In the genomic region with DNA sequence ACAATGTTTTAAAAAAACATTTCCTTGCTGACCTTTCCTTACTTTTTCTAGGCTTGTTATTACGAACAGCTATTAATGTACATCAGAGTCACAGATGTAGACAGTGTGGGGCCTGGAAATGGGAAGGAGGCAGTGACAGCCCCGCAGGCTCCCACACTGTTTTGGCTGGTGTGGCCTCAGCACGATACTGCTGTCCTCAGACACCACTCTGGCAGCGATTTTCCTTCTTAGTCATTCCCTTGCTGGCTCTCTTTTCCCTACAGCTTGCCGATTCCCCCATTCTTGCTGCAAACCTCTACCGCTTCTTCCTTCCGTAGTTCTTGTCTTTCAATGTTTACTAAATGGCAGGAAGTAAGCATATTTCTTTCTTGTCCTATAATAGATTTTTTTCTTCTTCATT, we compare ENCODE assay signal across 1 cellular context.
TF ChIP-seq lines count a peak whose summit lies in the region.

No MANE protein-coding gene starts in this region.

TF ChIP-seq in HepG2, 621 proteins besides CTCF, POLR2A, EP300 and RAD21:
- TF ChIP-seq, protein P1, sequence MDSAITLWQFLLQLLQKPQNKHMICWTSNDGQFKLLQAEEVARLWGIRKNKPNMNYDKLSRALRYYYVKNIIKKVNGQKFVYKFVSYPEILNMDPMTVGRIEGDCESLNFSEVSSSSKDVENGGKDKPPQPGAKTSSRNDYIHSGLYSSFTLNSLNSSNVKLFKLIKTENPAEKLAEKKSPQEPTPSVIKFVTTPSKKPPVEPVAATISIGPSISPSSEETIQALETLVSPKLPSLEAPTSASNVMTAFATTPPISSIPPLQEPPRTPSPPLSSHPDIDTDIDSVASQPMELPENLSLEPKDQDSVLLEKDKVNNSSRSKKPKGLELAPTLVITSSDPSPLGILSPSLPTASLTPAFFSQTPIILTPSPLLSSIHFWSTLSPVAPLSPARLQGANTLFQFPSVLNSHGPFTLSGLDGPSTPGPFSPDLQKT (CRISPR knock-in tag; IDR thresholded peaks at IDR 0.05; ENCODE audit: borderline replicate concordance): no peak
- no peak for TF ChIP-seq KLF12 (CRISPR knock-in tag; IDR thresholded peaks at IDR 0.05; ENCODE audit: borderline replicate concordance)
- no peak for TF ChIP-seq DMAP1 (CRISPR knock-in tag; IDR thresholded peaks at IDR 0.05)
- TF ChIP-seq ZNF543 (CRISPR knock-in tag; IDR thresholded peaks at IDR 0.05): no peak
- TF ChIP-seq ATRX (CRISPR knock-in tag; IDR thresholded peaks at IDR 0.05; ENCODE audit: borderline replicate concordance): no peak
- no peak for TF ChIP-seq TARDBP (CRISPR knock-in tag; IDR thresholded peaks at IDR 0.05)
- no peak for TF ChIP-seq SMAD3 (CRISPR knock-in tag; IDR thresholded peaks at IDR 0.05)
- TF ChIP-seq ZNF670 (CRISPR knock-in tag; IDR thresholded peaks at IDR 0.05; ENCODE audit: borderline replicate concordance): no peak
- no peak for TF ChIP-seq ZNF205 (CRISPR knock-in tag; IDR thresholded peaks at IDR 0.05)
- TF ChIP-seq DPF2 (CRISPR knock-in tag; IDR thresholded peaks at IDR 0.05; ENCODE audit: borderline replicate concordance, low read depth): no peak
- no peak for TF ChIP-seq ZNF44 (CRISPR knock-in tag; IDR thresholded peaks at IDR 0.05)
- TF ChIP-seq POLR2AphosphoS5 (IDR thresholded peaks at IDR 0.05; ENCODE audit: low read depth, low read length): no peak
- TF ChIP-seq SPEN (CRISPR knock-in tag; IDR thresholded peaks at IDR 0.05; ENCODE audit: low read depth): no peak
- TF ChIP-seq ZNF878 (CRISPR knock-in tag; IDR thresholded peaks at IDR 0.05): no peak
- no peak for TF ChIP-seq NCOR1 (IDR thresholded peaks at IDR 0.05; ENCODE audit: borderline replicate concordance, low read length)
- no peak for TF ChIP-seq ZNF772 (CRISPR knock-in tag; IDR thresholded peaks at IDR 0.05)
TF ChIP-seq in HepG2: peak in this region for 0.
